Comparison of ENCODE assay signal across 32 cellular contexts in the genomic region with DNA sequence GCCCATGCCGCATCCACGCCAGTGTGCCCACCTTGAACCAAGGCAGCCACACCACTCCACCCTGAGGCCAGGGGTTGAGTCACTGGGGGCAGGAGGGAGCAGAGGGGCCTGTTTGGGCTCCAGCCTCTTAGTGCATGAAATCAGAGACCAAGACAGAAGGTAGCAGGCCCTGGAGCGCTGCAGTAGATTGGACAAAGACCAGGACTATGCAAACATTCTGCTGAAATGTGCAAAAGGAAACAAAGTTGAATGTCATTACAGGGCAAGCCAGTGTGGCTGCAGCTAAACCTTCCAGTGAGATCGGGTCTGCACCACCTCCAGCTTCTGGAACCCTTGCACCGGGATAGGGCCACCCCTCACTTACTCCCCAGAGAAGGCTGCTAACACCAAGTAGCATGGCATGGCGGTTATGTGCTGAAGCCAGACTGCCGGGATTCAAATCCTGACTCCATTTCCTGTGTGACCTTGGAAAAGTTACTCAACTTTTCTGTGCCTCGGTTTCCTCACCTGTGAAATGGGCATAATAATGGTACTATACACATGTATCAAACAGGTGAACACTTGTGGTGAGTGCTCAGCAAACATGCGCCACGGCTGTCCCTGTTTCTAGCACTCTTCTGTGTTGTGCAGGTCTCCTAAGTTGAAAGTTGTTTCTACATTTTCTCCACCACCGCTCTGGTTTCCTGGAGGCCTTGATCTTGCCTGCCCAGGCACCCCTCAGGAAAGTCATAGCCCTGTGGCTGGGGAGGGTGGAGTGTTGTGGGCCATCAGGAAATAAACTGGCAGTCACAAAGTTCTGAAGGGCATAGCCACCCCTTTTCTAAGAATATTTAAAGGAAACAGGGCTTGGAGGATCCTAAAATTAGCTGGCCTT. TPM values are rescaled to one million over a fixed set of nuclear protein-coding genes. Genes with fewer than 3 reads are reported as not detected.
A peak's percentile ranks its signal among the peaks of the same experiment; 100 is the strongest.
DNase-seq lines count a peak whose midpoint lies in the region; ATAC-seq and TF ChIP-seq lines count a peak whose summit lies in the region.
"Had no signal": no experiment of that assay in that cellular context is flagged by ENCODE, and none has a peak within 500 bp of the region (broad histone marks: within the 10 kb centered on the region; RNA-seq: fewer than 3 reads in every experiment).

No MANE protein-coding gene starts in this region.

- no peaks in the 10 kb centered on the region for H3K36me3 Mint-ChIP-seq in T-helper 17 cell (ENCODE audit: low read depth)
- H3K36me3 Mint-ChIP-seq: CD4-positive, CD25-positive, alpha-beta regulatory T cell; stimulated activated naive B cell treated with anti-CD40 and anti-IgM and Interleukin-4, amounts not matched to agents 10 μg/mL and 1 μg/mL and 100 μg/mL, for 72 hours had no signal

- H4K20me1 ChIP-seq in BLaER1, result no peaks in the 10 kb centered on the region

- H3K36me3 ChIP-seq in BLaER1 (no peaks in the 10 kb centered on the region), lower lobe of right lung (peaks cover 23% of the 10 kb centered on the region), colonic mucosa (no peaks in the 10 kb centered on the region)
- H3K36me3 ChIP-seq: ascending aorta, cardiac muscle cell, neural progenitor cell, SJSA1 had no signal

- no peaks in the 10 kb centered on the region for H3K27me3 Mint-ChIP-seq in T-helper 17 cell

- intact Hi-C loops in lower lobe of right lung (cut with DNase I) (no loop called here), colonic mucosa (cut with DNase I) (no loop called here)

- DNase-seq in T-helper 17 cell (no peak), lower lobe of right lung (no peak), mesenteric fat pad (ENCODE audit: low spot score) (no peak), colonic mucosa (no peak), NCI-H2029 treated with DMSO at 0.1 percent for 48 hours (lab: John Stamatoyannopoulos, UW) (no peak)
- DNase-seq: activated CD4-positive, alpha-beta T cell treated with anti-CD3 and anti-CD28 coated beads for 1 hour; activated CD8-positive, alpha-beta memory T cell treated with anti-CD3 and anti-CD28 coated beads for 24 hours; activated naive CD4-positive, alpha-beta T cell treated with anti-CD3 and anti-CD28 coated beads, Interleukin-2, amount 50 U/mL, for 16 hours; CD4-positive, CD25-positive, alpha-beta regulatory T cell; DMS153; foreskin keratinocyte; KBM-7; MM.1S; NCI-H1417; NCI-H748 treated with DMSO at 0.1 percent for 48 hours; sigmoid colon; stimulated activated naive B cell treated with anti-CD40 and anti-IgM and Interleukin-4, amounts not matched to agents 10 μg/mL and 1 μg/mL and 100 μg/mL, for 72 hours had no signal

- H3K4me1 Mint-ChIP-seq in T-helper 17 cell, result peaks cover 17% of the 10 kb centered on the region
- H3K4me1 Mint-ChIP-seq: CD4-positive, CD25-positive, alpha-beta regulatory T cell had no signal

- TF ChIP-seq CTCF in C4-2B (conservative IDR thresholded peaks at IDR 0.05), result no peak
- TF ChIP-seq CTCF in lower lobe of right lung (IDR thresholded peaks at IDR 0.05), result no peak
- no peak for TF ChIP-seq CTCF in colonic mucosa (IDR thresholded peaks at IDR 0.05)

- H3K9ac ChIP-seq in BLaER1 (no peak overlapping the region), colonic mucosa (ENCODE audit: low read depth in 2 of 2, low read length in 2 of 2) (no peak overlapping the region)
- H3K9ac ChIP-seq: neural progenitor cell had no signal

- H3K4me1 ChIP-seq in BLaER1 (peaks cover 92% of the 10 kb centered on the region), lower lobe of right lung (peaks cover 6% of the 10 kb centered on the region), colonic mucosa (no peaks in the 10 kb centered on the region)
- H3K4me1 ChIP-seq: ascending aorta, foreskin keratinocyte, neural progenitor cell, sigmoid colon had no signal

- H3K27ac Mint-ChIP-seq in T-helper 17 cell, result no peak overlapping the region
- H3K27ac Mint-ChIP-seq: CD4-positive, CD25-positive, alpha-beta regulatory T cell; neural progenitor cell; progenitor cell of endocrine pancreas; stimulated activated naive B cell treated with anti-CD40 and anti-IgM and Interleukin-4, amounts not matched to agents 10 μg/mL and 1 μg/mL and 100 μg/mL, for 72 hours; T-helper 1 cell treated with Interleukin-12 subunit alpha and Interleukin-12 subunit beta and Interleukin-4 antibody, amounts not matched to agents 30 μg/mL and 1 μg/mL, for 36 hours had no signal

- H3K27ac ChIP-seq in BLaER1, result peak overlapping the region; percentile 55; the same call in 1 of the 2 replicates
- H3K27ac ChIP-seq in C4-2B, result peak overlapping the region; percentile 19
- H3K27ac ChIP-seq in lower lobe of right lung, result peak overlapping the region; percentile 24
- no peak overlapping the region for H3K27ac ChIP-seq in colonic mucosa
- H3K27ac ChIP-seq: ascending aorta, cardiac muscle cell, esophagus muscularis mucosa, foreskin keratinocyte, heart left ventricle, neural progenitor cell, sigmoid colon, SJSA1 had no signal

- peak overlapping the region; percentile 57 for H3K4me3 Mint-ChIP-seq in T-helper 17 cell
- H3K4me3 Mint-ChIP-seq: CD4-positive, CD25-positive, alpha-beta regulatory T cell; neural progenitor cell; stimulated activated naive B cell treated with anti-CD40 and anti-IgM and Interleukin-4, amounts not matched to agents 10 μg/mL and 1 μg/mL and 100 μg/mL, for 72 hours; T-helper 1 cell treated with Interleukin-12 subunit alpha and Interleukin-12 subunit beta and Interleukin-4 antibody, amounts not matched to agents 30 μg/mL and 1 μg/mL, for 36 hours had no signal

- H3K9me3 ChIP-seq in BLaER1 (peaks cover 3% of the 10 kb centered on the region), T-helper 17 cell (ENCODE audit: control insufficient read depth, low read length, poor library complexity, severe bottlenecking) (no peaks in the 10 kb centered on the region), lower lobe of right lung (no peaks in the 10 kb centered on the region), colonic mucosa (no peaks in the 10 kb centered on the region)
- H3K9me3 ChIP-seq: ascending aorta, esophagus muscularis mucosa, heart left ventricle, sigmoid colon, SJSA1 had no signal

- peak; percentile 48 for ATAC-seq in T-helper 17 cell
- ATAC-seq in lower lobe of right lung, result no peak
- ATAC-seq: heart left ventricle had no signal

- H3K4me3 ChIP-seq in BLaER1 (no peak overlapping the region), lower lobe of right lung (no peak overlapping the region), colonic mucosa (no peak overlapping the region)
- H3K4me3 ChIP-seq: ascending aorta, cardiac muscle cell, esophagus muscularis mucosa, heart left ventricle, neural progenitor cell, sigmoid colon, SJSA1 had no signal

- H3K27me3 ChIP-seq in BLaER1 (no peaks in the 10 kb centered on the region), lower lobe of right lung (ENCODE audit: low read depth) (no peaks in the 10 kb centered on the region), colonic mucosa (no peaks in the 10 kb centered on the region)
- H3K27me3 ChIP-seq: ascending aorta, cardiac muscle cell, esophagus muscularis mucosa, heart left ventricle, neural progenitor cell, SJSA1 had no signal

- H3K4me2 ChIP-seq in BLaER1, result peak overlapping the region; percentile 78
- H3K4me2 ChIP-seq: neural progenitor cell had no signal

RNA-seq across cellular contexts. Expression of a gene that starts 25.0 kb away (rescaled TPM):
- total RNA-seq in T-helper 17 cell (10 to 100 TPM in 1 of 2 donors, 1 to 10 TPM in 1; 3.8 to 68.5 TPM), lower lobe of right lung (2.6 TPM), mesenteric fat pad (not detected), colonic mucosa (under 1 TPM in 1 of 2 donors, not detected in 1; 0.37 TPM)
- total RNA-seq: ascending aorta, cardiac muscle cell, foreskin keratinocyte, H7, heart left ventricle, kidney epithelial cell, lung microvascular endothelial cell, mucosa of gallbladder, progenitor cell of endocrine pancreas, sigmoid colon, SJSA1, urinary bladder had no signal

RNA-seq across cellular contexts. Expression of a gene that starts 34.5 kb away (rescaled TPM):
- total RNA-seq in T-helper 17 cell (under 1 TPM in 1 of 2 donors, not detected in 1; 0.12 TPM), lower lobe of right lung (12.1 TPM), mesenteric fat pad (1.8 TPM), colonic mucosa (1 to 10 TPM; 1.3 to 1.7 TPM)
- total RNA-seq: cardiac muscle cell, foreskin keratinocyte, kidney epithelial cell had no signal

RNA-seq across cellular contexts. Expression of a gene that starts 41.7 kb away (rescaled TPM):
- total RNA-seq in T-helper 17 cell, result under 1 TPM; 0.15 to 0.37 TPM
- total RNA-seq in lower lobe of right lung, result 2.0 TPM
- total RNA-seq in mesenteric fat pad, result 0.64 TPM
- total RNA-seq in colonic mucosa, result 1 to 10 TPM in 1 of 2 donors, under 1 TPM in 1; 0.77 to 1.2 TPM
- total RNA-seq: ascending aorta; CD4-positive, CD25-positive, alpha-beta regulatory T cell had no signal
